27 cellular contexts compared by ENCODE assay signal in genomic region chr13:31477961-31478360, GRCh38.
A peak's percentile ranks its signal among the peaks of the same experiment; 100 is the strongest.
DNase-seq lines count a peak whose midpoint lies in the region; ATAC-seq, FAIRE-seq and TF ChIP-seq lines count a peak whose summit lies in the region.
"Had no signal": no experiment of that assay in that cellular context is flagged by ENCODE, and none has a peak within 500 bp of the region (broad histone marks: within the 10 kb centered on the region; RNA-seq: fewer than 3 reads in every experiment).

No MANE protein-coding gene starts in this region.

- H3K4me1 ChIP-seq in IMR-90 (ENCODE audit: control insufficient read depth, insufficient read depth, low read length) = no peaks in the 10 kb centered on the region
- H3K4me1 ChIP-seq in osteoblast (ENCODE audit: insufficient read depth, low read length) = peaks cover 30% of the 10 kb centered on the region
- no peaks in the 10 kb centered on the region for H3K4me1 ChIP-seq in OCI-LY7 (ENCODE audit: insufficient read depth, low read length, poor library complexity, severe bottlenecking)
- no peaks in the 10 kb centered on the region; a peak in 2 of 4 replicates for H3K4me1 ChIP-seq in SK-N-SH (ENCODE audit: control insufficient read depth in 1 of 2, insufficient read depth in 2 of 2, low read depth in 1 of 2, low read length in 1 of 2)
- H3K4me1 ChIP-seq: uterus had no signal

- no peaks in the 10 kb centered on the region for H3K36me3 ChIP-seq in IMR-90 (ENCODE audit: control insufficient read depth, insufficient read depth, low read length)
- H3K36me3 ChIP-seq in osteoblast (ENCODE audit: insufficient read depth, low read length) = no peaks in the 10 kb centered on the region
- no peaks in the 10 kb centered on the region for H3K36me3 ChIP-seq in OCI-LY7 (ENCODE audit: insufficient read depth, low read length)
- no peaks in the 10 kb centered on the region for H3K36me3 ChIP-seq in SK-N-SH (replicated peaks in 1 of 2; ENCODE audit: control insufficient read depth in 1 of 2, insufficient read depth in 2 of 2, low read length in 1 of 2)
- H3K36me3 ChIP-seq: heart left ventricle, uterus had no signal

- H3K4me1 Mint-ChIP-seq in T-cell = no peaks in the 10 kb centered on the region
- H3K4me1 Mint-ChIP-seq: immature natural killer cell had no signal

- H3K4ac ChIP-seq in IMR-90 (ENCODE audit: low read depth, low read length) = no peak overlapping the region

- no peaks in the 10 kb centered on the region for H3F3A ChIP-seq in SK-N-SH (replicated peaks; ENCODE audit: insufficient read depth)

- H2AK9ac ChIP-seq in IMR-90 (replicated peaks; ENCODE audit: low read depth, low read length, poor library complexity) = no peak overlapping the region

- no peak overlapping the region for H3K4me3 Mint-ChIP-seq in T-cell
- H3K4me3 Mint-ChIP-seq: immature natural killer cell, WTC11 had no signal

- no peaks in the 10 kb centered on the region for H3K9me2 ChIP-seq in OCI-LY7 (ENCODE audit: insufficient read depth, low read length)
- H3K9me2 ChIP-seq in SK-N-SH = no peaks in the 10 kb centered on the region

- H3K9ac ChIP-seq in IMR-90 (ENCODE audit: low read depth, low read length) = no peak overlapping the region
- H3K9ac ChIP-seq in SK-N-SH = no peak overlapping the region

- no peak overlapping the region for H2AK5ac ChIP-seq in IMR-90 (ENCODE audit: low read depth, low read length)

- no peak overlapping the region for H3K27ac Mint-ChIP-seq in T-cell
- H3K27ac Mint-ChIP-seq: immature natural killer cell, WTC11 had no signal

- H3K36me3 Mint-ChIP-seq in T-cell = no peaks in the 10 kb centered on the region
- H3K36me3 Mint-ChIP-seq: immature natural killer cell, WTC11 had no signal

- CTCF ChIA-PET in IMR-90 (lab: Yijun Ruan, JAX) = no interaction called here
- CTCF ChIA-PET in OCI-LY7 (lab: Charles Lee; ENCODE audit: unreplicated experiment) = no interaction called here
- CTCF ChIA-PET in SK-N-SH (lab: Yijun Ruan, JAX) = no interaction called here
- CTCF ChIA-PET in T-cell (lab: Charles Lee) = no interaction called here

- H2AFZ ChIP-seq in IMR-90 (replicated peaks; ENCODE audit: low read length, poor library complexity) (no peak overlapping the region), osteoblast (ENCODE audit: low read length) (peak overlapping the region; percentile 4), OCI-LY7 (ENCODE audit: low read length) (no peak overlapping the region), SK-N-SH (ENCODE audit: low read depth) (no peak overlapping the region)

- H3K23ac ChIP-seq in IMR-90 (ENCODE audit: low read depth, low read length) = no peak overlapping the region

- no peak overlapping the region for H4K8ac ChIP-seq in IMR-90 (ENCODE audit: low read depth in 2 of 2, low read length in 2 of 2)

- H3K27ac ChIP-seq in IMR-90 (ENCODE audit: insufficient read depth, low read length) = no peak overlapping the region
- H3K27ac ChIP-seq in osteoblast (ENCODE audit: low read depth, low read length) = peak overlapping the region; percentile 89
- no peak overlapping the region for H3K27ac ChIP-seq in OCI-LY7 (ENCODE audit: low read depth, low read length, poor library complexity, severe bottlenecking)
- peak overlapping the region in 1 of 2 experiments; percentile 4; a peak in 1 of 4 replicates for H3K27ac ChIP-seq in SK-N-SH (ENCODE audit: low read depth in 2 of 2, low read length in 1 of 2)
- H3K27ac ChIP-seq: uterus had no signal

- H3K14ac ChIP-seq in IMR-90 (replicated peaks; ENCODE audit: low read depth, low read length) = no peak overlapping the region

- in situ Hi-C loops in IMR-90 (cut with MboI; ENCODE audit: low sequenced_read_pairs) = no loop called here

- H3K4me2 ChIP-seq in IMR-90 (ENCODE audit: low read depth, low read length) (no peak overlapping the region), osteoblast (ENCODE audit: insufficient read depth, low read length) (peak overlapping the region; percentile 38), OCI-LY7 (ENCODE audit: low read length) (no peak overlapping the region), SK-N-SH (no peak overlapping the region)

- H3K18ac ChIP-seq in IMR-90 (ENCODE audit: low read depth, low read length) = no peak overlapping the region

- TF ChIP-seq CTCF in IMR-90 (conservative IDR thresholded peaks at IDR 0.05; ENCODE audit: low read depth, low read length) (no peak), osteoblast (IDR thresholded peaks at IDR 0.05; ENCODE audit: extremely low read depth, low read depth, low read length) (no peak), OCI-LY7 (conservative IDR thresholded peaks at IDR 0.05; ENCODE audit: low read length) (no peak), SK-N-SH (IDR thresholded peaks at IDR 0.05) (no peak)

- TF ChIP-seq RAD21 in IMR-90 (IDR thresholded peaks at IDR 0.05; ENCODE audit: low read length) (no peak), SK-N-SH (IDR thresholded peaks at IDR 0.05; ENCODE audit: low read length) (no peak)

- no peak overlapping the region for H4K91ac ChIP-seq in IMR-90 (ENCODE audit: insufficient read depth, low read depth, low read length)

- POLR2A ChIA-PET in IMR-90 (lab: Charles Lee; ENCODE audit: unreplicated experiment) = no interaction called here
- POLR2A ChIA-PET in OCI-LY7 (lab: Charles Lee) = no interaction called here
- POLR2A ChIA-PET in SK-N-SH (lab: Yijun Ruan, JAX) = no interaction called here
- POLR2A ChIA-PET in T-cell (lab: Charles Lee) = no interaction called here

- H2BK20ac ChIP-seq in IMR-90 (ENCODE audit: low read depth, low read length) = no peak overlapping the region

- H4K20me1 ChIP-seq in IMR-90 (ENCODE audit: insufficient read depth, low read length) (no peaks in the 10 kb centered on the region), osteoblast (ENCODE audit: insufficient read depth, low read length) (no peaks in the 10 kb centered on the region), OCI-LY7 (ENCODE audit: insufficient read depth, low read length) (no peaks in the 10 kb centered on the region), SK-N-SH (ENCODE audit: insufficient read depth) (no peaks in the 10 kb centered on the region)

- H3K9me1 ChIP-seq in IMR-90 (ENCODE audit: insufficient read depth, low read length) = no peaks in the 10 kb centered on the region

- H3K4me3 ChIP-seq in IMR-90 (ENCODE audit: insufficient read depth, low read depth, low read length) = no peak overlapping the region
- no peak overlapping the region for H3K4me3 ChIP-seq in osteoblast (ENCODE audit: insufficient read depth, low read length)
- no peak overlapping the region for H3K4me3 ChIP-seq in OCI-LY7 (ENCODE audit: low read depth, low read length, poor library complexity, severe bottlenecking)
- no peak overlapping the region for H3K4me3 ChIP-seq in SK-N-SH (ENCODE audit: low read depth in 2 of 2, low read length in 1 of 2)
- H3K4me3 ChIP-seq: heart left ventricle, uterus had no signal

- peaks cover 3 to 9% of the 10 kb centered on the region in 2 donors for H3K27me3 Mint-ChIP-seq in T-cell

- H3K9me3 Mint-ChIP-seq in T-cell = peaks cover 0 to 2% (median 0%) of the 10 kb centered on the region in 3 donors

- TF ChIP-seq POLR2A in IMR-90 (IDR thresholded peaks at IDR 0.05; ENCODE audit: low read depth, low read length) = no peak

- H3K9me3 ChIP-seq in IMR-90 (ENCODE audit: control insufficient read depth, insufficient read depth, low read length) (no peaks in the 10 kb centered on the region), osteoblast (ENCODE audit: low read depth, low read length) (no peaks in the 10 kb centered on the region), OCI-LY7 (ENCODE audit: low read length) (no peaks in the 10 kb centered on the region), SK-N-SH (no peaks in the 10 kb centered on the region)
- H3K9me3 ChIP-seq: heart left ventricle, uterus had no signal

- H3K27me3 ChIP-seq in IMR-90 (ENCODE audit: control insufficient read depth, insufficient read depth, low read length) = no peaks in the 10 kb centered on the region
- H3K27me3 ChIP-seq in osteoblast (ENCODE audit: insufficient read depth, low read length) = no peaks in the 10 kb centered on the region
- H3K27me3 ChIP-seq in SK-N-SH (ENCODE audit: insufficient read depth) = no peaks in the 10 kb centered on the region
- H3K27me3 ChIP-seq: uterus had no signal

- whole genome bisulfite sequencing in IMR-90 (ENCODE audit: extremely low coverage in 2 of 2, insufficient read length in 1 of 2), 2 experiments = no CpG with 5 or more reads among the region's 3 CpGs
- WGBS in SK-N-SH (ENCODE audit: low lambda C conversion rate) = 43% methylated on average over 3 of the region's 3 CpGs

- H3K79me2 ChIP-seq in osteoblast (ENCODE audit: insufficient read depth, low read length) (no peaks in the 10 kb centered on the region), OCI-LY7 (ENCODE audit: insufficient read depth, low read depth, low read length) (no peaks in the 10 kb centered on the region), SK-N-SH (ENCODE audit: insufficient read depth) (no peaks in the 10 kb centered on the region)

- BruUV-seq in IMR-90 (replicated peaks; lab: Mats Ljungman, UMichigan) (no TSS peak), OCI-LY7 (replicated peaks; lab: Mats Ljungman, UMichigan) (no TSS peak)

- H2BK15ac ChIP-seq in IMR-90 (ENCODE audit: low read depth, low read length) = no peak overlapping the region

- peak; percentile 12 for FAIRE-seq in endometrium (lab: Jason Lieb, UNC)
- FAIRE-seq: RCC 7860 had no signal

- H2BK120ac ChIP-seq in IMR-90 (ENCODE audit: low read depth, low read length) = no peak overlapping the region

- no peak overlapping the region for H3K56ac ChIP-seq in IMR-90 (ENCODE audit: extremely low read depth, insufficient read depth, low read length)

- no peak for ATAC-seq in IMR-90 (ENCODE audit: low read depth)
- ATAC-seq in T-cell (replicated peaks in 1 of 4) = no peak
- ATAC-seq: esophagus mucosa, heart left ventricle, right cardiac atrium, WTC11 had no signal

- dilution Hi-C loops in IMR-90 (cut with HindIII; ENCODE audit: low sequenced_read_pairs, unreplicated experiment) = no loop called here

- DNase-seq in AG20443 (ENCODE audit: low spot score) (peak; percentile 74), IMR-90 (peak; percentile 30), osteoblast (ENCODE audit: insufficient read length, low spot score, missing footprints) (peak; percentile 72), A172 (ENCODE audit: low spot score) (no peak), OCI-LY7 (ENCODE audit: low spot score) (no peak), SK-N-SH (no peak), T-cell (no peak)
- DNase-seq: activated CD4-positive, alpha-beta T cell treated with anti-CD3 and anti-CD28 coated beads, Interleukin-2, amount 50 U/mL, for 48 hours; activated gamma-delta T cell; activated T-cell treated with anti-CD3 and anti-CD28 coated beads for 4 hours; central memory CD4-positive, alpha-beta T cell; DMS79; effector CD8-positive, alpha-beta T cell; H7; heart left ventricle; immature natural killer cell; NCI-H2107; NCI-H510A treated with DMSO at 0.1 percent for 48 hours; nucleus accumbens; right cardiac atrium; stimulated activated CD4-positive, alpha-beta T cell treated with anti-CD3 and anti-CD28 coated beads, Interleukin-15, amount 100 ng/mL, for 24 hours; T-helper 9 cell; uterus had no signal

- no peak overlapping the region for H4K5ac ChIP-seq in IMR-90 (ENCODE audit: low read depth, low read length)

- intact Hi-C loops in IMR-90 (cut with micrococcal nuclease) = no loop called here
- intact Hi-C loops in OCI-LY7 (cut with micrococcal nuclease; ENCODE audit: unreplicated experiment) = no loop called here

- no peak overlapping the region for H2BK5ac ChIP-seq in IMR-90 (ENCODE audit: low read depth, low read length, poor library complexity, severe bottlenecking)

- TF ChIP-seq EP300 in SK-N-SH (IDR thresholded peaks at IDR 0.05; ENCODE audit: borderline replicate concordance in 1 of 2, low read depth in 1 of 2, low read length in 1 of 2) = no peak

- no peaks in the 10 kb centered on the region for H3K79me1 ChIP-seq in IMR-90 (ENCODE audit: low read depth in 1 of 2, low read length in 2 of 2)

Comparison
In these comparisons a context has a peak if more than half of its experiments do, and no peak if none do; other contexts are left out.
1. DNase-seq: peak in AG20443 (single experiment), IMR-90 (single experiment) and osteoblast (single experiment); none in A172 (single experiment), OCI-LY7 (single experiment), SK-N-SH (single experiment) and T-cell (0 of 34).